In genomic region chr7:43117842-43118241, GRCh38 we compare ENCODE assay signal across 12 cellular contexts. TPM values are rescaled to one million over a fixed set of nuclear protein-coding genes. Genes with fewer than 3 reads are reported as not detected.
DNase-seq lines count a peak whose midpoint lies in the region; ATAC-seq and TF ChIP-seq lines count a peak whose summit lies in the region.
"Had no signal": no experiment of that assay in that cellular context is flagged by ENCODE, and none has a peak within 500 bp of the region (broad histone marks: within the 10 kb centered on the region; RNA-seq: fewer than 3 reads in every experiment).

No MANE protein-coding gene starts in this region.

- peak; percentile 35 for DNase-seq in Ammon's horn (ENCODE audit: low spot score)
- no peak for DNase-seq in WTC11 (ENCODE audit: low spot score)
- no peak for DNase-seq in smooth muscle cell (lab: John Stamatoyannopoulos, UW; ENCODE audit: unreplicated experiment)
- DNase-seq in mucosa of descending colon = no peak
- DNase-seq in A172 (ENCODE audit: low spot score) = no peak
- no peak for DNase-seq in A673 (ENCODE audit: low spot score)
- DNase-seq: C1 segment of cervical spinal cord; Calu3; CD4-positive, alpha-beta T cell; DMS 273 treated with DMSO at 0.1 percent for 48 hours had no signal

- H4K20me1 ChIP-seq in smooth muscle cell (ENCODE audit: low read depth) = no peaks in the 10 kb centered on the region

- H3K27ac ChIP-seq in HEK293 (ENCODE audit: extremely low read depth, low read depth, low read length) (no peak overlapping the region), smooth muscle cell (ENCODE audit: low read depth) (peak overlapping the region; percentile 9), A673 (ENCODE audit: low read depth, low read length, poor library complexity, severe bottlenecking) (no peak overlapping the region)

- intact Hi-C loops in mucosa of descending colon (cut with DNase I, micrococcal nuclease) = no loop called here
- intact Hi-C loops in A673 (cut with micrococcal nuclease; ENCODE audit: unreplicated experiment) = no loop called here

- H3K79me2 ChIP-seq in smooth muscle cell (ENCODE audit: low read depth) = no peaks in the 10 kb centered on the region

- H3K4me3 ChIP-seq in HEK293 (ENCODE audit: low read depth, low read length) (no peak overlapping the region), smooth muscle cell (no peak overlapping the region), mucosa of descending colon (no peak overlapping the region), A673 (ENCODE audit: low read depth, low read length, poor library complexity, severe bottlenecking) (no peak overlapping the region)

- peak overlapping the region; percentile 31; the same call in 1 of the 2 replicates for H3K27ac Mint-ChIP-seq in WTC11
- H3K27ac Mint-ChIP-seq: CD4-positive, alpha-beta T cell had no signal

- WGBS in smooth muscle cell (ENCODE audit: low lambda C conversion rate) = 91% methylated on average over 4 of the region's 4 CpGs

- peaks cover 43% of the 10 kb centered on the region for H3K4me1 Mint-ChIP-seq in WTC11

- H3K27me3 Mint-ChIP-seq in WTC11 (ENCODE audit: low read depth) = peaks cover 9% of the 10 kb centered on the region

- no peaks in the 10 kb centered on the region for H3K36me3 ChIP-seq in HEK293 (ENCODE audit: control insufficient read depth in 2 of 2, insufficient read depth in 1 of 2, low read length in 2 of 2)
- no peaks in the 10 kb centered on the region for H3K36me3 ChIP-seq in smooth muscle cell (ENCODE audit: low read depth)
- no peaks in the 10 kb centered on the region for H3K36me3 ChIP-seq in mucosa of descending colon (ENCODE audit: low read depth)
- no peaks in the 10 kb centered on the region for H3K36me3 ChIP-seq in A673 (ENCODE audit: insufficient read depth, low read length, poor library complexity, severe bottlenecking)

- H3K4me1 ChIP-seq in HEK293 (ENCODE audit: control insufficient read depth, insufficient read depth, low read length) (no peaks in the 10 kb centered on the region), smooth muscle cell (ENCODE audit: low read depth) (peaks cover 19% of the 10 kb centered on the region), mucosa of descending colon (ENCODE audit: low read depth) (no peaks in the 10 kb centered on the region), A673 (ENCODE audit: insufficient read depth, low read length, poor library complexity, severe bottlenecking) (peaks cover 10% of the 10 kb centered on the region)

- CTCF ChIA-PET in HEK293 (lab: Yijun Ruan, JAX) (interaction anchor here (0.9 kb wide), 1 partner anchor 337 kb away, joined by 4 read pairs; no protein-coding TSS in a partner anchor), WTC11 (lab: Charles Lee) (interaction anchor here (0.8 to 3.0 kb wide), 3 partner anchors 10 to 46 kb away, joined by 3 to 17 read pairs (median 8); no protein-coding TSS in a partner anchor), A673 (lab: Charles Lee) (no interaction called here)

- no peaks in the 10 kb centered on the region for H3K9me3 Mint-ChIP-seq in WTC11
- H3K9me3 Mint-ChIP-seq: CD4-positive, alpha-beta T cell had no signal

- H3K4me2 ChIP-seq in smooth muscle cell = no peak overlapping the region

- POLR2A ChIA-PET in HEK293 (lab: Yijun Ruan, JAX) = no interaction called here
- POLR2A ChIA-PET in WTC11 (lab: Charles Lee) = no interaction called here
- POLR2A ChIA-PET in A673 (lab: Charles Lee; ENCODE audit: low non-redundant PET) = no interaction called here

- TF ChIP-seq CTCF in HEK293 (tag by site-specific recombination; IDR thresholded peaks at IDR 0.05) (no peak), WTC11 (IDR thresholded peaks at IDR 0.05) (no peak), smooth muscle cell (IDR thresholded peaks at IDR 0.05; ENCODE audit: borderline replicate concordance, insufficient read depth, poor library complexity, severe bottlenecking) (no peak), mucosa of descending colon (IDR thresholded peaks at IDR 0.05) (no peak), A673 (conservative IDR thresholded peaks at IDR 0.05; ENCODE audit: low read depth, low read length) (no peak)

- no peaks in the 10 kb centered on the region for H3K36me3 Mint-ChIP-seq in WTC11

- no peak for ATAC-seq in WTC11
- ATAC-seq in mucosa of descending colon = no peak

- H3K9me3 ChIP-seq in HEK293 (ENCODE audit: control insufficient read depth, insufficient read depth, low read depth, low read length) (no peaks in the 10 kb centered on the region), smooth muscle cell (replicated peaks; ENCODE audit: low read depth) (no peaks in the 10 kb centered on the region), mucosa of descending colon (no peaks in the 10 kb centered on the region), A673 (ENCODE audit: low read depth, low read length, poor library complexity, severe bottlenecking) (no peaks in the 10 kb centered on the region)

- no peaks in the 10 kb centered on the region for H3F3A ChIP-seq in smooth muscle cell (ENCODE audit: low read depth)

- no peak overlapping the region for H2AFZ ChIP-seq in smooth muscle cell (ENCODE audit: low read depth)

- H3K4me3 Mint-ChIP-seq in WTC11 = no peak overlapping the region
- H3K4me3 Mint-ChIP-seq: CD4-positive, alpha-beta T cell had no signal

- H3K27me3 ChIP-seq in smooth muscle cell (ENCODE audit: low read depth) = peaks cover 31% of the 10 kb centered on the region
- peaks cover 41% of the 10 kb centered on the region for H3K27me3 ChIP-seq in A673 (replicated peaks; ENCODE audit: insufficient read depth, low read depth, low read length, poor library complexity)

- no TSS peak for BruUV-seq in A673 (replicated peaks; lab: Mats Ljungman, UMichigan)

- H3K9ac ChIP-seq in smooth muscle cell (ENCODE audit: low read depth) = no peak overlapping the region

TF ChIP-seq in HEK293, 187 proteins besides CTCF, POLR2A, EP300 and RAD21:
- TF ChIP-seq SCRT2 (tag by site-specific recombination; IDR thresholded peaks at IDR 0.05) = peak; percentile 84
- peak; percentile 40; the same call in 1 of the 2 replicates for TF ChIP-seq SCRT1 (tag by site-specific recombination; IDR thresholded peaks at IDR 0.05; ENCODE audit: borderline replicate concordance)
- TF ChIP-seq ZNF391 (tag by site-specific recombination; IDR thresholded peaks at IDR 0.05; ENCODE audit: borderline replicate concordance, low read depth) = no peak

TF ChIP-seq in WTC11, 78 proteins besides CTCF, POLR2A, EP300 and RAD21 (continues in another document):
- no peak for TF ChIP-seq TCF7 (CRISPR knock-in tag; IDR thresholded peaks at IDR 0.05; ENCODE audit: low read depth)
- TF ChIP-seq PRDM15 (CRISPR knock-in tag; IDR thresholded peaks at IDR 0.05) = no peak

RNA-seq across cellular contexts. Expression of gene HECW1, which starts 5.4 kb away (rescaled TPM):
- 4.9 to 6.1 TPM (median 5.4 TPM) in 3 replicates for total RNA-seq in WTC11 (2021)
- 0.09 and 0.85 TPM in 2 replicates for total RNA-seq in smooth muscle cell
- polyA plus RNA-seq in smooth muscle cell = 0.49 TPM in 1 of 2 replicates, not detected in the other
- total RNA-seq in mucosa of descending colon = 1 to 10 TPM in 2 of 3 donors, under 1 TPM in 1; 0.76 to 1.6 (median 1.2) TPM
- 26.5 and 36.2 TPM in 2 replicates for total RNA-seq in A172 (2014; rRNA removed; shearing (Covaris generic))
- 0.39 and 0.57 TPM in 2 replicates for total RNA-seq in A673 (2021)
- total RNA-seq: CD4-positive, alpha-beta T cell; HT-29 had no signal
